Comparison of ENCODE assay signal across 8 cellular contexts in the genomic region with DNA sequence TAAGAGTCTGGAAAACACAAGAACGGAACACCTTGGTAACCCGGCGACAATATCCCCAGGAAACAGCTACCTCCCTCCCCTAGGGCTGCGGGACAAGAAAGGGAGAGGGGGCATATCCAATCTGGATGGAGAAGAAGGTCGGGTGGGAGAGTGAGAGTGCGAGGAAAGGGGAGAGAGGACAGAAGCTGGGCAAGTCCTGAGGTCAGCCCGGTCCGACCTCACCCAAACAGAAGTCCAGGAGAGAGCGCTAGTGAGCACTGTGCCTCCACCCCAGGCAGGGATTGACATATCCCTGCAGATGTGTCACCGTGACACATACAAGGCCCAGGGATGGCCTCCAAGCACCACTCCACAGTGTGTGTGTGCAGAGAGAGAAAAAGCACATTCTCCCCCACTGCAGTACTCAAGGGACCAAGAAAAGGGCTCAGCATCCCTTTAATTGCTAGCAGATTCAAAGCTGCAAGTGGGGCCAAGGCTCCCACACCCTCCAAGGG. TPM values are rescaled to one million over a fixed set of nuclear protein-coding genes. Genes with fewer than 3 reads are reported as not detected.
DNase-seq lines count a peak whose midpoint lies in the region; ATAC-seq and TF ChIP-seq lines count a peak whose summit lies in the region.

No MANE protein-coding gene starts in this region.

- H3K4me3 ChIP-seq in MM.1S (ENCODE audit: low read length): no peak overlapping the region
- peak overlapping the region in 1 of 2 donors; percentile 63 for H3K4me3 ChIP-seq in muscle layer of colon (ENCODE audit: low read depth in 1 of 2, low read length in 2 of 2)
- peak overlapping the region in 1 of 4 donors; percentile 63 for H3K4me3 ChIP-seq in transverse colon

- 45 to 56% methylated on average over 8 to 10 of the region's 10 CpGs for WGBS in transverse colon (ENCODE audit: low coverage in 1 of 2), 2 donors

- no peak overlapping the region for H3K4me3 Mint-ChIP-seq in WTC11

- peaks cover 39% of the 10 kb centered on the region for H3K4me1 Mint-ChIP-seq in WTC11

- H3K9me3 Mint-ChIP-seq in WTC11: no peaks in the 10 kb centered on the region

- H3K36me3 Mint-ChIP-seq in WTC11: no peaks in the 10 kb centered on the region

- in situ Hi-C loops in transverse colon (cut with MboI; ENCODE audit: low pct_ligation_motif_present in 1 of 4, low pct_unique_long_range_greater_than_20kb in 1 of 4, low sequenced_read_pairs in 3 of 4): loop anchor here (5.0 to 25.0 kb wide), 8 partner anchors 184 to 636 kb away; partner anchors contain the start of genes BPHL (in 2 of the 4), ECI2 (in 1 of the 4) and SLC22A23 (in 1 of the 4)

- peaks cover 37% of the 10 kb centered on the region for H3K27me3 Mint-ChIP-seq in WTC11 (ENCODE audit: low read depth)

- H2AFZ ChIP-seq in MM.1S (ENCODE audit: low read length): no peak overlapping the region

- H3K27me3 ChIP-seq in MM.1S (replicated peaks; ENCODE audit: insufficient read depth, low read length) (peaks cover 28% of the 10 kb centered on the region), muscle layer of colon (ENCODE audit: control insufficient read depth in 1 of 2, insufficient read depth in 2 of 2, low read length in 2 of 2) (no peaks in the 10 kb centered on the region), transverse colon (peaks cover 16% of the 10 kb centered on the region)

- H3K4me1 ChIP-seq in MM.1S (ENCODE audit: low read length) (no peaks in the 10 kb centered on the region), muscle layer of colon (ENCODE audit: insufficient read depth, low read length) (peaks cover 64% of the 10 kb centered on the region), transverse colon (peaks cover 6 to 75% (median 50%) of the 10 kb centered on the region in 4 donors)

- ATAC-seq in WTC11: peak; percentile 56

- no peaks in the 10 kb centered on the region for H3K79me2 ChIP-seq in MM.1S (ENCODE audit: low read length)

- TF ChIP-seq POLR2A in erythroblast (IDR thresholded peaks at IDR 0.05; ENCODE audit: low read length) (no peak), transverse colon (IDR thresholded peaks at IDR 0.05) (no peak)

- H3F3A ChIP-seq in MM.1S (ENCODE audit: insufficient read depth, low read length): no peaks in the 10 kb centered on the region

- no peaks in the 10 kb centered on the region for H3K9me2 ChIP-seq in MM.1S (replicated peaks; ENCODE audit: insufficient read depth, low read length)

- H3K9ac ChIP-seq in MM.1S (ENCODE audit: low read length): no peak overlapping the region
- no peak overlapping the region for H3K9ac ChIP-seq in muscle layer of colon (ENCODE audit: low read length)

- POLR2A ChIA-PET in WTC11 (lab: Charles Lee): interaction anchor here (0.9 kb wide), 1 partner anchor 33 kb away, joined by 3 read pairs; no protein-coding TSS in a partner anchor

- H3K27ac Mint-ChIP-seq in WTC11: no peak overlapping the region

- no peak for TF ChIP-seq EP300 in transverse colon (IDR thresholded peaks at IDR 0.05; ENCODE audit: low read depth)

- TF ChIP-seq CTCF in MM.1S (IDR thresholded peaks at IDR 0.05; ENCODE audit: low read length): peak; percentile 65
- TF ChIP-seq CTCF in WTC11 (IDR thresholded peaks at IDR 0.05): no peak
- TF ChIP-seq CTCF in transverse colon (IDR thresholded peaks at IDR 0.05): peak; percentile 40 to 56 (median 53)

- CTCF ChIA-PET in WTC11 (lab: Charles Lee): interaction anchor here (0.6 to 3.3 kb wide), 13 partner anchors 9 to 242 kb away, joined by 3 to 68 read pairs (median 4); partner anchors contain the start of gene FAM50B

- H3K27ac ChIP-seq in MM.1S (ENCODE audit: low read length) (no peak overlapping the region), muscle layer of colon (ENCODE audit: low read depth, low read length) (peak overlapping the region; percentile 55), transverse colon (peak overlapping the region; percentile 91 to 97 (median 92))

- H3K36me3 ChIP-seq in MM.1S (replicated peaks; ENCODE audit: insufficient read depth, low read length): no peaks in the 10 kb centered on the region
- peaks cover 7% of the 10 kb centered on the region for H3K36me3 ChIP-seq in muscle layer of colon (ENCODE audit: insufficient read depth, low read length)
- H3K36me3 ChIP-seq in transverse colon: no peaks in the 10 kb centered on the region

- H3K4me2 ChIP-seq in MM.1S (ENCODE audit: low read depth, low read length): no peak overlapping the region

- peak; percentile 27 for DNase-seq in SIG-M5 treated with dmso at 0.1 percent for 504 hours (lab: John Stamatoyannopoulos, UW; ENCODE audit: unreplicated experiment)
- no peak for DNase-seq in SIG-M5 (lab: John Stamatoyannopoulos, UW)
- peak; percentile 49 for DNase-seq in MM.1S
- peak; percentile 78 for DNase-seq in WTC11 (ENCODE audit: low spot score)
- peak; percentile 56 to 77 for DNase-seq in erythroblast (lab: John Stamatoyannopoulos, UW)
- DNase-seq in transverse colon: peak; percentile 68
- no peak for DNase-seq in activated gamma-delta T cell treated with Interleukin-2 at 50 U/mL for 16 hours

- intact Hi-C loops in transverse colon (cut with DNase I; ENCODE audit: low total_unique reads): loop anchor here (5.0 kb wide), 1 partner anchor 79 kb away; no protein-coding TSS in a partner anchor

- H3K9me3 ChIP-seq in MM.1S (replicated peaks; ENCODE audit: insufficient read depth, low read length): no peaks in the 10 kb centered on the region
- no peaks in the 10 kb centered on the region for H3K9me3 ChIP-seq in muscle layer of colon (ENCODE audit: low read length)
- H3K9me3 ChIP-seq in transverse colon: no peaks in the 10 kb centered on the region

- no peaks in the 10 kb centered on the region for H4K20me1 ChIP-seq in MM.1S (ENCODE audit: insufficient read depth, low read length)

TF ChIP-seq in WTC11, 78 proteins besides CTCF, POLR2A, EP300 and RAD21:
- TF ChIP-seq GABPB1 (CRISPR knock-in tag; IDR thresholded peaks at IDR 0.05) (peak; percentile 55), ZSCAN18 (CRISPR knock-in tag; IDR thresholded peaks at IDR 0.05) (no peak), CREM (CRISPR knock-in tag; IDR thresholded peaks at IDR 0.05) (no peak)
TF ChIP-seq in WTC11: peak in this region for 1.

RNA-seq across cellular contexts. Expression of gene PXDC1, which starts 3.3 kb away (rescaled TPM):
- total RNA-seq in WTC11 (2021) (3.3 to 4.4 TPM (median 3.9 TPM) in 3 replicates), transverse colon (10 to 100 TPM; 14.6 to 85.4 (median 44.3) TPM)

Comparison
In these comparisons a context has a peak if more than half of its experiments do, and no peak if none do; other contexts are left out.
1. DNase-seq: peak in SIG-M5 treated with dmso at 0.1 percent for 504 hours (single experiment), MM.1S (single experiment), WTC11 (single experiment), erythroblast (2 of 2) and transverse colon (single experiment); none in SIG-M5 (single experiment) and activated gamma-delta T cell treated with Interleukin-2 at 50 U/mL for 16 hours (single experiment).